ENCODE assay signal across 1 cellular context in the genomic region with DNA sequence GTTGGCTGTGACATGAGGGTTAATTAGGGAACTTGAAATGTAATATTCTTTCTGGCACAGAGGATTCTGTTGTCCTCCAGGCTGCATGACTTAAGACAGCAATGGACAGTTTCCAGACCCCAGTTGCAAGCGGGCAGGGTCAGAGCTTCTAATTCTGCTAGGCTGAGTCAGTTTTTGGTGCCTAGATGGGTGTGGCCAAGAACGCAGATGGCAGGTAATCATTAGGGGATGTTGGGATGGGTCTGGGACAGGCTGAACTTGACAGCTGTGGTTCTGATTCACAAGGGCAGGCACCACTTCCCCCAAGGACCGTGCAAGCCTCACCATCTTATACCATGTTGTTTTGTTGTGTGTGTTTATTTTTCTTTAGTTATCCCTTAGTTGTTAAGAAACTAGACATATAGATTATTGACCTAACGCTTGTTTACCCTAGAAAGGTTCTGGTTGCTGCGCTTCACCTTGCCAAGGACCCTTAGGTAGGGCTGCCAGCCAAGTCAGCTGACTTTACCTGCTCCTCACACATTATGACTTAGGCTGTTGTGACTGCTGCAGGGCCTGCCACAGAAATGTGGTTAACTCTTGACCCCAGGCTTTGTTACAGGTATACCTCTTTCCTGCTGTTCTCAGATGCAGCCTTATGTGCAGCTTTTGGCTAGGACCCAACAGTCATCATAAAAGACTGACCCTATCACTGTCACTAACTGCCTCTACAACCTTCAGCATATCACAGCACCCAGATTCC.
TF ChIP-seq lines count a peak whose summit lies in the region.

No MANE protein-coding gene starts in this region.

TF ChIP-seq in GM23338, 12 proteins besides CTCF, POLR2A, EP300 and RAD21 (continued from another document):
- TF ChIP-seq, protein P1, sequence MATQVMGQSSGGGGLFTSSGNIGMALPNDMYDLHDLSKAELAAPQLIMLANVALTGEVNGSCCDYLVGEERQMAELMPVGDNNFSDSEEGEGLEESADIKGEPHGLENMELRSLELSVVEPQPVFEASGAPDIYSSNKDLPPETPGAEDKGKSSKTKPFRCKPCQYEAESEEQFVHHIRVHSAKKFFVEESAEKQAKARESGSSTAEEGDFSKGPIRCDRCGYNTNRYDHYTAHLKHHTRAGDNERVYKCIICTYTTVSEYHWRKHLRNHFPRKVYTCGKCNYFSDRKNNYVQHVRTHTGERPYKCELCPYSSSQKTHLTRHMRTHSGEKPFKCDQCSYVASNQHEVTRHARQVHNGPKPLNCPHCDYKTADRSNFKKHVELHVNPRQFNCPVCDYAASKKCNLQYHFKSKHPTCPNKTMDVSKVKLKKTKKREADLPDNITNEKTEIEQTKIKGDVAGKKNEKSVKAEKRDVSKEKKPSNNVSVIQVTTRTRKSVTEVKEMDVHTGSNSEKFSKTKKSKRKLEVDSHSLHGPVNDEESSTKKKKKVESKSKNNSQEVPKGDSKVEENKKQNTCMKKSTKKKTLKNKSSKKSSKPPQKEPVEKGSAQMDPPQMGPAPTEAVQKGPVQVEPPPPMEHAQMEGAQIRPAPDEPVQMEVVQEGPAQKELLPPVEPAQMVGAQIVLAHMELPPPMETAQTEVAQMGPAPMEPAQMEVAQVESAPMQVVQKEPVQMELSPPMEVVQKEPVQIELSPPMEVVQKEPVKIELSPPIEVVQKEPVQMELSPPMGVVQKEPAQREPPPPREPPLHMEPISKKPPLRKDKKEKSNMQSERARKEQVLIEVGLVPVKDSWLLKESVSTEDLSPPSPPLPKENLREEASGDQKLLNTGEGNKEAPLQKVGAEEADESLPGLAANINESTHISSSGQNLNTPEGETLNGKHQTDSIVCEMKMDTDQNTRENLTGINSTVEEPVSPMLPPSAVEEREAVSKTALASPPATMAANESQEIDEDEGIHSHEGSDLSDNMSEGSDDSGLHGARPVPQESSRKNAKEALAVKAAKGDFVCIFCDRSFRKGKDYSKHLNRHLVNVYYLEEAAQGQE (IDR thresholded peaks at IDR 0.05; ENCODE audit: unreplicated experiment) = no peak
- TF ChIP-seq ZNF462 (CRISPR knock-in tag; IDR thresholded peaks at IDR 0.05) (no peak), POLR2AphosphoS5 (IDR thresholded peaks at IDR 0.05; ENCODE audit: low read depth) (no peak), EZH2phosphoT487 (IDR thresholded peaks at IDR 0.05; ENCODE audit: unreplicated experiment) (no peak), NANOG (IDR thresholded peaks at IDR 0.05; ENCODE audit: borderline replicate concordance) (no peak), STAT1 (IDR thresholded peaks at IDR 0.05; ENCODE audit: unreplicated experiment) (no peak), JUNB (IDR thresholded peaks at IDR 0.05; ENCODE audit: unreplicated experiment) (no peak)
